Comparison of ENCODE assay signal across 2 cellular contexts in genomic region chr12:131459666-131460365, GRCh38.
TF ChIP-seq lines count a peak whose summit lies in the region.

No MANE protein-coding gene starts in this region.

TF ChIP-seq in GM23338, 12 proteins besides CTCF, POLR2A, EP300 and RAD21:
- no peak for TF ChIP-seq ZNF114 (CRISPR knock-in tag; IDR thresholded peaks at IDR 0.05)
- TF ChIP-seq POLR2AphosphoS5 (IDR thresholded peaks at IDR 0.05; ENCODE audit: low read depth) = no peak
- no peak for TF ChIP-seq NANOG (IDR thresholded peaks at IDR 0.05; ENCODE audit: borderline replicate concordance)
- TF ChIP-seq STAT1 (IDR thresholded peaks at IDR 0.05; ENCODE audit: unreplicated experiment) = no peak
- TF ChIP-seq CREB1 (CRISPR knock-in tag; IDR thresholded peaks at IDR 0.05; ENCODE audit: low read depth) = no peak
- no peak for TF ChIP-seq ZNF462 (CRISPR knock-in tag; IDR thresholded peaks at IDR 0.05)
- no peak for TF ChIP-seq JUNB (IDR thresholded peaks at IDR 0.05; ENCODE audit: unreplicated experiment)

TF ChIP-seq in HepG2, 621 proteins besides CTCF, POLR2A, EP300 and RAD21:
- TF ChIP-seq ZNF224 (CRISPR knock-in tag; IDR thresholded peaks at IDR 0.05) (no peak), HNF1A (IDR thresholded peaks at IDR 0.05; ENCODE audit: low read depth) (no peak), HNF1A (CRISPR knock-in tag; IDR thresholded peaks at IDR 0.05; ENCODE audit: borderline replicate concordance) (no peak), ZNF432 (CRISPR knock-in tag; IDR thresholded peaks at IDR 0.05; ENCODE audit: borderline replicate concordance) (no peak), BHLHE40 (IDR thresholded peaks at IDR 0.05; ENCODE audit: low read length) (no peak), HNRNPK (IDR thresholded peaks at IDR 0.05; ENCODE audit: low read depth, low read length, poor library complexity, severe bottlenecking) (no peak), ZNF275 (CRISPR knock-in tag; IDR thresholded peaks at IDR 0.05; ENCODE audit: borderline replicate concordance) (no peak), CEBPZ (IDR thresholded peaks at IDR 0.05; ENCODE audit: low read length) (no peak), AGO1 (IDR thresholded peaks at IDR 0.05; ENCODE audit: low read depth, low read length, poor library complexity, severe bottlenecking) (no peak)
